ENCODE assay signal across 8 cellular contexts in the genomic region with DNA sequence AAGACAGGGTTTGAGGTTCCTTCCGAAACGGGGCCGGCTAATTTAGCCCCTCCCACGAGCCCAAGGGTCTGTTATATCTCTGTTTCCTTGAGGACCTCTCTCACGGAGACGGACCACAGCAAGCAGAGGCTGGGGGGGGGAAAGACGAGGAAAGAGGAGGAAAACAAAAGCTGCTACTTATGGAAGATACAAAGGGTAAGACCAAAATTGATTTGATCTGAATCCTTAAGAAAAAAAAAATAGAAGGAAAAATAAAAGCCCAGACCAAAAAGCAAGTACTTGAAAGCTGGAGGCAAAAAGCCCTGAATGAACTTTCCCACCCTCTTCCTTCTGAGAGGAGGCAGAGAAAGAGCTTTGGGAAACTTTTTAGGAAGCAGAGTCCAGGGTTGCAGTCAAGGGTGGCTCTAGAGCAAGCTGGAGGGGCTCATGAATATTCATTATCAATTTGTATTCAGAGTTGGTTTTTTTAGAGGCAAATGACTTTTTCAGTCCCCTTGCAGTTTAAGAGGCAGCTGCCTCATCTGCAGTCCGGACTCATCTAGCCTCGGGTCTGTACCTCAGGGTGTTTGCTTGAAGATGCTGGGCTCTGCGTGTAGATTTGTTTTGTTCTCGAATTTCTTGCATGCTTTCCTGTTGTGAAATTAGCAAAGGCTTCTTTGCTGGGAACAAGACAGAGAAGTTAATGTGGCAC. TPM values are rescaled to one million over a fixed set of nuclear protein-coding genes. Genes with fewer than 3 reads are reported as not detected.
DNase-seq lines count a peak whose midpoint lies in the region; ATAC-seq and TF ChIP-seq lines count a peak whose summit lies in the region.

A gene with protein sequence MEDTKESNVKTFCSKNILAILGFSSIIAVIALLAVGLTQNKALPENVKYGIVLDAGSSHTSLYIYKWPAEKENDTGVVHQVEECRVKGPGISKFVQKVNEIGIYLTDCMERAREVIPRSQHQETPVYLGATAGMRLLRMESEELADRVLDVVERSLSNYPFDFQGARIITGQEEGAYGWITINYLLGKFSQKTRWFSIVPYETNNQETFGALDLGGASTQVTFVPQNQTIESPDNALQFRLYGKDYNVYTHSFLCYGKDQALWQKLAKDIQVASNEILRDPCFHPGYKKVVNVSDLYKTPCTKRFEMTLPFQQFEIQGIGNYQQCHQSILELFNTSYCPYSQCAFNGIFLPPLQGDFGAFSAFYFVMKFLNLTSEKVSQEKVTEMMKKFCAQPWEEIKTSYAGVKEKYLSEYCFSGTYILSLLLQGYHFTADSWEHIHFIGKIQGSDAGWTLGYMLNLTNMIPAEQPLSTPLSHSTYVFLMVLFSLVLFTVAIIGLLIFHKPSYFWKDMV (plus strand): TSS at position 103 of the 691 bp plus-strand sequence. CDS start 77 bp downstream, at position 180.

- H3K27ac ChIP-seq in BLaER1 treated with 17β-estradiol and CSF1 and Interleukin-3, amounts not matched to agents 10 nM and 100 nM, result peak within 1 kb of the TSS; percentile 24 to 85 (median 68); a peak in 21 of 22 replicates
- H3K27ac ChIP-seq in H9 (ENCODE audit: insufficient read length, low read depth, low read length) (no peak within 1 kb of the TSS), gastrocnemius medialis (peak within 1 kb of the TSS; percentile 52 to 73 (median 60))

- no peak within 1 kb of the TSS for H2BK120ac ChIP-seq in H9 (ENCODE audit: low read depth, low read length, poor library complexity, severe bottlenecking)

- H3K9ac ChIP-seq in BLaER1 treated with 17β-estradiol and CSF1 and Interleukin-3, amounts not matched to agents 10 nM and 100 nM, result peak within 1 kb of the TSS in 7 of 11 experiments; percentile 11 to 76 (median 59); a peak in 13 of 22 replicates
- H3K9ac ChIP-seq in H9 (ENCODE audit: extremely low read depth, insufficient read length, low read length), result peak within 1 kb of the TSS; percentile 25

- no peak within 1 kb of the TSS for H4K91ac ChIP-seq in H9 (ENCODE audit: insufficient read length, low read depth, low read length)

- H3K56ac ChIP-seq in H9 (ENCODE audit: insufficient read length, low read depth, low read length), result no peak within 1 kb of the TSS

- H3K27me3 Mint-ChIP-seq in H9 (ENCODE audit: low read depth), result peaks cover 4% of the 10 kb centered on the region
- peaks cover 22% of the 10 kb centered on the region for H3K27me3 Mint-ChIP-seq in activated naive CD8-positive, alpha-beta T cell treated with anti-CD3 and anti-CD28 coated beads, Interleukin-2, amount 10 ng/mL, durations not matched to agents 7 days and 5 days
- H3K27me3 Mint-ChIP-seq in activated CD4-positive, alpha-beta T cell treated with anti-CD3 and anti-CD28 coated beads, Interleukin-2, amount 10 ng/mL, durations not matched to agents 7 days and 5 days, result peaks cover 25% of the 10 kb centered on the region

- no peak within 1 kb of the TSS for H2BK15ac ChIP-seq in H9 (ENCODE audit: low read depth, low read length)

- POLR2A ChIA-PET in activated naive CD8-positive, alpha-beta T cell treated with anti-CD3 and anti-CD28 coated beads, Interleukin-2, amount 10 ng/mL, durations not matched to agents 7 days and 5 days (lab: Charles Lee), result interaction anchor here (0.8 to 1.7 kb wide), 4 partner anchors 27 to 78 kb away, joined by 3 to 4 read pairs (median 4); a partner anchor contains a TSS
- POLR2A ChIA-PET in activated CD4-positive, alpha-beta T cell treated with anti-CD3 and anti-CD28 coated beads, Interleukin-2, amount 10 ng/mL, durations not matched to agents 7 days and 5 days (lab: Charles Lee), result no interaction called here

- TF ChIP-seq CTCF in H9 (conservative IDR thresholded peaks at IDR 0.05), result no peak
- no peak for TF ChIP-seq CTCF in gastrocnemius medialis (IDR thresholded peaks at IDR 0.05 in 4 of 5, conservative IDR thresholded peaks at IDR 0.05 in 1 of 5)

- no peak within 1 kb of the TSS; the same call in 1 of the 2 replicates for H3K14ac ChIP-seq in H9 (ENCODE audit: insufficient read depth, low read length)

- in situ Hi-C loops in gastrocnemius medialis (cut with MboI; ENCODE audit: low sequenced_read_pairs in 4 of 4), result no loop called here

- no CpG with 5 or more reads among the region's 11 CpGs for WGBS in H9 (ENCODE audit: extremely low coverage, insufficient read length, low lambda C conversion rate)

- no peak within 1 kb of the TSS for H2BK12ac ChIP-seq in H9 (ENCODE audit: insufficient read length, low read depth, low read length)

- no peak within 1 kb of the TSS for H2BK20ac ChIP-seq in H9 (ENCODE audit: low read depth, low read length, poor library complexity, severe bottlenecking)

- CTCF ChIA-PET in activated CD4-positive, alpha-beta T cell treated with anti-CD3 and anti-CD28 coated beads, Interleukin-2, amount 10 ng/mL, durations not matched to agents 7 days and 5 days (lab: Charles Lee), result interaction anchor here (2.3 kb wide), 1 partner anchor 62 kb away, joined by 6 read pairs; a partner anchor contains a TSS

- H3K27me3 ChIP-seq in BLaER1 treated with 17β-estradiol and CSF1 and Interleukin-3, amounts not matched to agents 10 nM and 100 nM, result peaks cover 0 to 5% (median 0%) of the 10 kb centered on the region in 11 experiments; a peak in 2 of 22 replicates
- H3K27me3 ChIP-seq in H9 (ENCODE audit: insufficient read depth, low read length) (no peaks in the 10 kb centered on the region), gastrocnemius medialis (peaks cover 0 to 2% (median 0%) of the 10 kb centered on the region in 3 donors)

- DNase-seq in H9, result peak; percentile 37
- no peak for DNase-seq in activated naive CD8-positive, alpha-beta T cell treated with anti-CD3 and anti-CD28 coated beads, Interleukin-2, amount 10 ng/mL, durations not matched to agents 7 days and 5 days
- DNase-seq in hippocampal formation (lab: John Stamatoyannopoulos, UW), result peak; percentile 39 to 64
- DNase-seq in gastrocnemius medialis, result no peak
- DNase-seq in activated CD4-positive, alpha-beta T cell treated with anti-CD3 and anti-CD28 coated beads, Interleukin-2, amount 10 ng/mL, durations not matched to agents 7 days and 5 days, result no peak

- H3K27ac Mint-ChIP-seq in H9, result peak within 1 kb of the TSS; percentile 31 to 55 (median 54); a peak in 6 of 7 replicates
- H3K27ac Mint-ChIP-seq in activated naive CD8-positive, alpha-beta T cell treated with anti-CD3 and anti-CD28 coated beads, Interleukin-2, amount 10 ng/mL, durations not matched to agents 7 days and 5 days, result peak within 1 kb of the TSS; percentile 82
- H3K27ac Mint-ChIP-seq in activated CD4-positive, alpha-beta T cell treated with anti-CD3 and anti-CD28 coated beads, Interleukin-2, amount 10 ng/mL, durations not matched to agents 7 days and 5 days, result no peak within 1 kb of the TSS

- no peak within 1 kb of the TSS for H3K4ac ChIP-seq in H9 (ENCODE audit: low read depth, low read length)

- no peak within 1 kb of the TSS for H3K23ac ChIP-seq in H9 (ENCODE audit: insufficient read length, low read depth, low read length)

- peak within 1 kb of the TSS; percentile 18 to 88 (median 48) for H3K4me2 ChIP-seq in BLaER1 treated with 17β-estradiol and CSF1 and Interleukin-3, amounts not matched to agents 10 nM and 100 nM
- peak within 1 kb of the TSS; percentile 71 for H3K4me2 ChIP-seq in H9 (ENCODE audit: insufficient read depth, insufficient read length, low read length)

- H3K36me3 Mint-ChIP-seq in H9 (ENCODE audit: insufficient read depth in 1 of 3, low read depth in 3 of 3), result no peaks in the 10 kb centered on the region
- peaks cover 9% of the 10 kb centered on the region for H3K36me3 Mint-ChIP-seq in activated naive CD8-positive, alpha-beta T cell treated with anti-CD3 and anti-CD28 coated beads, Interleukin-2, amount 10 ng/mL, durations not matched to agents 7 days and 5 days
- H3K36me3 Mint-ChIP-seq in activated CD4-positive, alpha-beta T cell treated with anti-CD3 and anti-CD28 coated beads, Interleukin-2, amount 10 ng/mL, durations not matched to agents 7 days and 5 days (ENCODE audit: low read depth), result no peaks in the 10 kb centered on the region

- peak within 1 kb of the TSS; percentile 18 for H2AFZ ChIP-seq in H9 (ENCODE audit: low read length)

- no peaks in the 10 kb centered on the region for H3K79me1 ChIP-seq in H9 (ENCODE audit: insufficient read depth, low read depth, low read length, poor library complexity, severe bottlenecking)

- H3K9me3 ChIP-seq in BLaER1 treated with 17β-estradiol and CSF1 and Interleukin-3, amounts not matched to agents 10 nM and 100 nM (replicated peaks in 1 of 11), result peaks cover 0 to 18% (median 0%) of the 10 kb centered on the region in 11 experiments; a peak in 3 of 22 replicates
- no peaks in the 10 kb centered on the region for H3K9me3 ChIP-seq in H9 (ENCODE audit: control insufficient read depth, low read depth, low read length)
- no peaks in the 10 kb centered on the region for H3K9me3 ChIP-seq in gastrocnemius medialis

- H3K4me1 Mint-ChIP-seq in H9, result peaks cover 21 to 22% of the 10 kb centered on the region in 2 experiments
- peaks cover 38% of the 10 kb centered on the region for H3K4me1 Mint-ChIP-seq in activated naive CD8-positive, alpha-beta T cell treated with anti-CD3 and anti-CD28 coated beads, Interleukin-2, amount 10 ng/mL, durations not matched to agents 7 days and 5 days
- H3K4me1 Mint-ChIP-seq in activated CD4-positive, alpha-beta T cell treated with anti-CD3 and anti-CD28 coated beads, Interleukin-2, amount 10 ng/mL, durations not matched to agents 7 days and 5 days, result peaks cover 3% of the 10 kb centered on the region

- no peak for ATAC-seq in activated naive CD8-positive, alpha-beta T cell treated with anti-CD3 and anti-CD28 coated beads, Interleukin-2, amount 10 ng/mL, durations not matched to agents 7 days and 5 days (ENCODE audit: low read depth)
- ATAC-seq in gastrocnemius medialis (no peak), GM21360 (IDR thresholded peaks at IDR 0.05; ENCODE audit: unreplicated experiment) (no peak), HG03521 (IDR thresholded peaks at IDR 0.05; ENCODE audit: unreplicated experiment) (no peak)

- H3K4me3 ChIP-seq in BLaER1 treated with 17β-estradiol and CSF1 and Interleukin-3, amounts not matched to agents 10 nM and 100 nM, result peak within 1 kb of the TSS in 5 of 10 experiments; percentile 9 to 28 (median 21); a peak in 7 of 20 replicates
- H3K4me3 ChIP-seq in gastrocnemius medialis, result peak within 1 kb of the TSS; percentile 36 to 48 (median 40)

- no peaks in the 10 kb centered on the region for H4K20me1 ChIP-seq in BLaER1 treated with 17β-estradiol and CSF1 and Interleukin-3, amounts not matched to agents 10 nM and 100 nM
- H4K20me1 ChIP-seq in H9 (ENCODE audit: control insufficient read depth, insufficient read depth, insufficient read length), result no peaks in the 10 kb centered on the region

- H3K4me1 ChIP-seq in BLaER1 treated with 17β-estradiol and CSF1 and Interleukin-3, amounts not matched to agents 10 nM and 100 nM, result peaks cover 30 to 56% (median 43%) of the 10 kb centered on the region in 10 experiments
- H3K4me1 ChIP-seq in H9 (ENCODE audit: insufficient read depth, low read length), result peaks cover 2% of the 10 kb centered on the region; the same call in 1 of the 2 replicates
- no peaks in the 10 kb centered on the region for H3K4me1 ChIP-seq in gastrocnemius medialis

- H3K79me2 ChIP-seq in H9 (ENCODE audit: insufficient read depth, low read length), result no peaks in the 10 kb centered on the region

- intact Hi-C loops in gastrocnemius medialis (cut with DNase I; ENCODE audit: low total_unique reads), result no loop called here

- no peak within 1 kb of the TSS for H2AK5ac ChIP-seq in H9 (ENCODE audit: insufficient read length, low read length)

- no peak within 1 kb of the TSS for H4K5ac ChIP-seq in H9 (ENCODE audit: insufficient read length, low read depth, low read length)

- H3K9me3 Mint-ChIP-seq in H9, result no peaks in the 10 kb centered on the region
- H3K9me3 Mint-ChIP-seq in activated naive CD8-positive, alpha-beta T cell treated with anti-CD3 and anti-CD28 coated beads, Interleukin-2, amount 10 ng/mL, durations not matched to agents 7 days and 5 days, result peaks cover 2% of the 10 kb centered on the region
- H3K9me3 Mint-ChIP-seq in activated CD4-positive, alpha-beta T cell treated with anti-CD3 and anti-CD28 coated beads, Interleukin-2, amount 10 ng/mL, durations not matched to agents 7 days and 5 days, result no peaks in the 10 kb centered on the region

- H2BK5ac ChIP-seq in H9 (ENCODE audit: insufficient read length, low read length), result no peak within 1 kb of the TSS

- peak within 1 kb of the TSS; percentile 71 to 87 for H3K4me3 Mint-ChIP-seq in H9
- peak within 1 kb of the TSS; percentile 90 for H3K4me3 Mint-ChIP-seq in activated naive CD8-positive, alpha-beta T cell treated with anti-CD3 and anti-CD28 coated beads, Interleukin-2, amount 10 ng/mL, durations not matched to agents 7 days and 5 days
- no peak within 1 kb of the TSS for H3K4me3 Mint-ChIP-seq in activated CD4-positive, alpha-beta T cell treated with anti-CD3 and anti-CD28 coated beads, Interleukin-2, amount 10 ng/mL, durations not matched to agents 7 days and 5 days

- no peaks in the 10 kb centered on the region for H3K36me3 ChIP-seq in BLaER1 treated with 17β-estradiol and CSF1 and Interleukin-3, amounts not matched to agents 10 nM and 100 nM
- no peaks in the 10 kb centered on the region for H3K36me3 ChIP-seq in gastrocnemius medialis

- no peak within 1 kb of the TSS for H3T11ph ChIP-seq in H9 (ENCODE audit: low read length)

- TF ChIP-seq POLR2A in gastrocnemius medialis (IDR thresholded peaks at IDR 0.05), result peak in 1 of 2 donors; percentile 11

- H4K8ac ChIP-seq in H9 (replicated peaks; ENCODE audit: insufficient read length, low read depth, low read length), result no peak within 1 kb of the TSS

- H3K18ac ChIP-seq in H9 (ENCODE audit: insufficient read length, low read depth, low read length), result no peak within 1 kb of the TSS

- H3K23me2 ChIP-seq in H9 (ENCODE audit: insufficient read length, low read depth, low read length, poor library complexity, severe bottlenecking), result no peaks in the 10 kb centered on the region

RNA-seq across cellular contexts. Expression of the gene that starts here (rescaled TPM):
- 1.9 and 2.0 TPM in 2 replicates for total RNA-seq in H9 (2021)
- 10 to 100 TPM; 10.9 to 11.6 TPM for total RNA-seq in activated naive CD8-positive, alpha-beta T cell treated with anti-CD3 and anti-CD28 coated beads, Interleukin-2, amount 10 ng/mL, durations not matched to agents 7 days and 5 days
- total RNA-seq in gastrocnemius medialis, result 1 to 10 TPM; 1.7 to 6.9 (median 3.8) TPM
- total RNA-seq in activated CD4-positive, alpha-beta T cell treated with anti-CD3 and anti-CD28 coated beads, Interleukin-2, amount 10 ng/mL, durations not matched to agents 7 days and 5 days, result under 1 TPM in 1 of 2 experiments, not detected in 1; 0.27 TPM

Comparison
In these comparisons a context has a peak if more than half of its experiments do, and no peak if none do; other contexts are left out.
1. DNase-seq: peak in H9 (single experiment) and hippocampal formation (2 of 2); none in activated naive CD8-positive, alpha-beta T cell treated with anti-CD3 and anti-CD28 coated beads, Interleukin-2, amount 10 ng/mL, durations not matched to agents 7 days and 5 days (single experiment), gastrocnemius medialis (0 of 2) and activated CD4-positive, alpha-beta T cell treated with anti-CD3 and anti-CD28 coated beads, Interleukin-2, amount 10 ng/mL, durations not matched to agents 7 days and 5 days (single experiment).